1 cellular context compared by ENCODE assay signal in the genomic region with DNA sequence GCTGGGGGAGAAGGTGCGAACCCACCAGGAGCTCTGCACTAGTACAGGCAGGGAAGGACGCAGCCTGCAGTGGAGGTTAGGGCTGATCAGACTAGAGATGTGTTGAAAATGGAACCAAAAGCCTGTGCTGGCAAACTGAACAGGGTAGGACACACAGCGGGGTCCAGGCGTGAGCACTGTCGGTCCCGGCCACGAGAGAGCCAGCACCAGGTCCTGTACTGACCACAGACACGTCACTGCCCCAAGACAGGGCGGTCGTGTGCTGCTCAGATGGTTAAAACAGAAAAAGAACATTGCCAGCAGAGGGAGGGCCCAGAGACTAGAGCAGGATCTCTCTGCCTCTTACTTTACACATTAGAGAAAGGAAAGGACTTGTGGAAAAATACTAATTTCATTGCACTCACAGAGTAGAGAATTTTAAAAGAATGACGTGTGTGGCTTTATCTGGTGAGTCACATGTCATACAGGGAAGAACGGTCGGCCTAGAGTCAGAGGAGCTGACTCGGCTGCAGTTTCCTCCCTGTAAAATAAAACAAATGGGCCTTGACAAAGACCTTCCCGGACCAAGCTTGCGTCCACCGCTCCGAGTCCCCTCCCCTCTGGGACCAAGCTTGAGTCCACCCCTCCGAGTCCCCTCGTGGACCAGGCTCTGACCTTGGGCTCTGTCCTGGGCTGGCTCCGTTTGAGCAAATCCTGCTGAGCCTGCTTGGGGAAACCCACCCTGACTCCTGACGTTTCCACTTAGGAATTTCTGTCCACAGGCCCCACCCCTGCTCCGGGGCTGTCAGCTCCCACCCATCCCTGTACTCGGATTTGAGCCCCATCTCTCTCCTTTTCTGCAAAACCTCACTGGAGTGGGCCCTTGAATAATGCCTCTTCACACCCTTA.
TF ChIP-seq lines count a peak whose summit lies in the region.

No MANE protein-coding gene starts in this region.

TF ChIP-seq in H1, 55 proteins besides CTCF, POLR2A, EP300 and RAD21:
- no peak for TF ChIP-seq BRCA1 (IDR thresholded peaks at IDR 0.05; ENCODE audit: low read depth, low read length)
- TF ChIP-seq NRF1 (IDR thresholded peaks at IDR 0.05; ENCODE audit: low read depth, low read length): no peak
